Comparison of ENCODE assay signal across 23 cellular contexts in the genomic region with DNA sequence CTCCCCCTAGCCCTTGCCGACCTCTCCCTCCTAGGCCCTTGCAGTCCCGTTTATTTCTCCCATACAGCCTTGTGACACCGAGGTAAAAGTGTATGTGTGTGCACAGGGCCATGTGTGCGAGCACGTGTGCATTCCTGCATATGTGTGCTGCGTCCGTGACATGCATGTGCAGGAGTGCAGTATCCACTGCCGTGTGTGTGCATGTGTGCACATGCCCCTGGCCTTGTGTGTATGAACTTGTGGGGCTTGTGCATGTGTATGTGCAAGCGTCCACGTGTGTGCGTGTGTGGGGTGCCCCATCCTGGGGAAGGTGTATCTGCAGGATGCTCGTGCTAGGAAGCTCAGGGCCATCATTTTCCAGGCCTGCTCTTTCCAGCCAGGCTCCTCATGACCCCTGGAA. TPM values are rescaled to one million over a fixed set of nuclear protein-coding genes. Genes with fewer than 3 reads are reported as not detected.
"Had no signal": no experiment of that assay in that cellular context is flagged by ENCODE, and none has a peak within 500 bp of the region (broad histone marks: within the 10 kb centered on the region; RNA-seq: fewer than 3 reads in every experiment).

No MANE protein-coding gene starts in this region.

- H3K27me3 ChIP-seq: dorsolateral prefrontal cortex, heart right ventricle, spleen, stomach had no signal

- H3K27ac ChIP-seq: psoas muscle, stomach had no signal

- FAIRE-seq: frontal cortex, islet of Langerhans had no signal

- H3K9me3 Mint-ChIP-seq: central memory CD8-positive, alpha-beta T cell; nephron had no signal

- DNase-seq: cortex of kidney; dorsolateral prefrontal cortex; effector CD8-positive, alpha-beta T cell; heart right ventricle; hypothalamus; kidney glomerular epithelial cell; psoas muscle; retina; spleen; stimulated activated CD4-positive, alpha-beta T cell treated with anti-CD3 and anti-CD28 coated beads, Interleukin-15, amount 100 ng/mL, for 24 hours; stimulated activated CD4-positive, alpha-beta T cell treated with anti-CD3 and anti-CD28 coated beads, Interleukin-1b, Interleukin-23, amount 100 ng/mL, for 48 hours; stimulated activated CD4-positive, alpha-beta T cell treated with anti-CD3 and anti-CD28 coated beads, Interleukin-4, amount 100 ng/mL, for 4 hours; stimulated activated naive CD4-positive, alpha-beta T cell; stomach; substantia nigra; trophoblast cell had no signal

- H3K4me3 Mint-ChIP-seq: central memory CD8-positive, alpha-beta T cell; nephron had no signal

- ATAC-seq: esophagus mucosa, heart right ventricle, psoas muscle, sciatic nerve had no signal

- H3K9me3 ChIP-seq: heart right ventricle, psoas muscle, spleen, stomach had no signal

- H3K27ac Mint-ChIP-seq: nephron had no signal

- H3K27me3 Mint-ChIP-seq: central memory CD8-positive, alpha-beta T cell had no signal

- H3K4me3 ChIP-seq: dorsolateral prefrontal cortex, heart right ventricle, psoas muscle, spleen, stomach had no signal

RNA-seq across cellular contexts. Expression of a gene that starts 59.7 kb away (rescaled TPM):
- total RNA-seq: skeletal muscle tissue had no signal
